ENCODE assay signal across 1 cellular context in the genomic region with DNA sequence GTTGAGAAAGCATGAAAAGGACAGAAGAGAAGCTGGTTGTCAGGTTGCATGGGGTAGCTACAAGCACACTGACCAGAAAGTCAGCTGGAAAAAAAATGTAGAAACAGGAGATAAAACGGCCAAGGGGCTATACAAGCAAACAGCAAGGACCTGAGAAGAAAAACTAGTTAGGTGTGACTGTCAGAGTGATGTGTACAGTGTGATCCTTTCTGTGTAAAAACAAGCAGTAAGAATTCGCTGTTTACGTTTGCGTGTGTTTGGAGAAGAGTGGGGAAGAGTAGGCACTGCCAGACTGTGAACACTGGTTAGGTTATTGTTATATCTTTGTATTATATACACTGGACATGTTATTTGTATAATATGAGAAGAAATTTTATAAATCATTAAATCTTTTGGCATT.
A peak's percentile ranks its signal among the peaks of the same experiment; 100 is the strongest.
TF ChIP-seq lines count a peak whose summit lies in the region.

No MANE protein-coding gene starts in this region.

TF ChIP-seq in HepG2, 621 proteins besides CTCF, POLR2A, EP300 and RAD21 (continued from another document):
- TF ChIP-seq, protein P1, sequence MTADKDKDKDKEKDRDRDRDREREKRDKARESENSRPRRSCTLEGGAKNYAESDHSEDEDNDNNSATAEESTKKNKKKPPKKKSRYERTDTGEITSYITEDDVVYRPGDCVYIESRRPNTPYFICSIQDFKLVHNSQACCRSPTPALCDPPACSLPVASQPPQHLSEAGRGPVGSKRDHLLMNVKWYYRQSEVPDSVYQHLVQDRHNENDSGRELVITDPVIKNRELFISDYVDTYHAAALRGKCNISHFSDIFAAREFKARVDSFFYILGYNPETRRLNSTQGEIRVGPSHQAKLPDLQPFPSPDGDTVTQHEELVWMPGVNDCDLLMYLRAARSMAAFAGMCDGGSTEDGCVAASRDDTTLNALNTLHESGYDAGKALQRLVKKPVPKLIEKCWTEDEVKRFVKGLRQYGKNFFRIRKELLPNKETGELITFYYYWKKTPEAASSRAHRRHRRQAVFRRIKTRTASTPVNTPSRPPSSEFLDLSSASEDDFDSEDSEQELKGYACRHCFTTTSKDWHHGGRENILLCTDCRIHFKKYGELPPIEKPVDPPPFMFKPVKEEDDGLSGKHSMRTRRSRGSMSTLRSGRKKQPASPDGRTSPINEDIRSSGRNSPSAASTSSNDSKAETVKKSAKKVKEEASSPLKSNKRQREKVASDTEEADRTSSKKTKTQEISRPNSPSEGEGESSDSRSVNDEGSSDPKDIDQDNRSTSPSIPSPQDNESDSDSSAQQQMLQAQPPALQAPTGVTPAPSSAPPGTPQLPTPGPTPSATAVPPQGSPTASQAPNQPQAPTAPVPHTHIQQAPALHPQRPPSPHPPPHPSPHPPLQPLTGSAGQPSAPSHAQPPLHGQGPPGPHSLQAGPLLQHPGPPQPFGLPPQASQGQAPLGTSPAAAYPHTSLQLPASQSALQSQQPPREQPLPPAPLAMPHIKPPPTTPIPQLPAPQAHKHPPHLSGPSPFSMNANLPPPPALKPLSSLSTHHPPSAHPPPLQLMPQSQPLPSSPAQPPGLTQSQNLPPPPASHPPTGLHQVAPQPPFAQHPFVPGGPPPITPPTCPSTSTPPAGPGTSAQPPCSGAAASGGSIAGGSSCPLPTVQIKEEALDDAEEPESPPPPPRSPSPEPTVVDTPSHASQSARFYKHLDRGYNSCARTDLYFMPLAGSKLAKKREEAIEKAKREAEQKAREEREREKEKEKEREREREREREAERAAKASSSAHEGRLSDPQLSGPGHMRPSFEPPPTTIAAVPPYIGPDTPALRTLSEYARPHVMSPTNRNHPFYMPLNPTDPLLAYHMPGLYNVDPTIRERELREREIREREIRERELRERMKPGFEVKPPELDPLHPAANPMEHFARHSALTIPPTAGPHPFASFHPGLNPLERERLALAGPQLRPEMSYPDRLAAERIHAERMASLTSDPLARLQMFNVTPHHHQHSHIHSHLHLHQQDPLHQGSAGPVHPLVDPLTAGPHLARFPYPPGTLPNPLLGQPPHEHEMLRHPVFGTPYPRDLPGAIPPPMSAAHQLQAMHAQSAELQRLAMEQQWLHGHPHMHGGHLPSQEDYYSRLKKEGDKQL (CRISPR knock-in tag; IDR thresholded peaks at IDR 0.05; ENCODE audit: low read depth) = no peak
- TF ChIP-seq FOXA1 (IDR thresholded peaks at IDR 0.05) = no peak
- TF ChIP-seq FOXA1 (CRISPR knock-in tag; IDR thresholded peaks at IDR 0.05) = 0 out of 2 replicates have a peak, but pooled peaks have one; percentile 13
